In genomic region chr11:62644220-62644619, GRCh38 we compare ENCODE assay signal across 12 cellular contexts. TPM values are rescaled to one million over a fixed set of nuclear protein-coding genes. Genes with fewer than 3 reads are reported as not detected.
DNase-seq lines count a peak whose midpoint lies in the region; ATAC-seq and TF ChIP-seq lines count a peak whose summit lies in the region.
"Had no signal": no experiment of that assay in that cellular context is flagged by ENCODE, and none has a peak within 500 bp of the region (broad histone marks: within the 10 kb centered on the region; RNA-seq: fewer than 3 reads in every experiment).

No MANE protein-coding gene starts in this region.

- peak overlapping the region; percentile 39 for H3K4ac ChIP-seq in trophoblast cell (ENCODE audit: low read depth, low read length)

- H3K36me3 ChIP-seq in Loucy (ENCODE audit: insufficient read depth, low read length) (peaks cover 4% of the 10 kb centered on the region; the same call in 1 of the 2 replicates), trophoblast cell (ENCODE audit: control insufficient read depth in 1 of 2, insufficient read depth in 2 of 2, low read length in 2 of 2) (peaks cover 28 to 35% of the 10 kb centered on the region in 2 experiments), thyroid gland (peaks cover 12 to 18% of the 10 kb centered on the region in 2 donors)

- no peak overlapping the region for H2BK5ac ChIP-seq in trophoblast cell (ENCODE audit: low read depth, low read length, poor library complexity)

- H3K4me1 Mint-ChIP-seq in activated T-cell treated with anti-CD3 and anti-CD28 coated beads, Interleukin-2, amount 50 U/mL, for 24 hours (ENCODE audit: low read depth): peaks cover 48% of the 10 kb centered on the region
- H3K4me1 Mint-ChIP-seq in chondrocyte (ENCODE audit: low read depth): peaks cover 21% of the 10 kb centered on the region

- H2BK12ac ChIP-seq in trophoblast cell (ENCODE audit: low read length): no peak overlapping the region

- DNase-seq in activated T-cell treated with anti-CD3 and anti-CD28 coated beads, Interleukin-2, amount 50 U/mL, for 24 hours: no peak
- no peak for DNase-seq in activated T-cell treated with anti-CD3 and anti-CD28 coated beads, Interleukin-2, amount 50 U/mL, for 1 hour
- no peak for DNase-seq in chondrocyte (ENCODE audit: low spot score)
- DNase-seq in trophoblast cell: no peak
- no peak for DNase-seq in ecto neural progenitor cell (ENCODE audit: low spot score)
- DNase-seq in thyroid gland: no peak
- DNase-seq: body of pancreas; effector CD4-positive, alpha-beta T cell; MM.1S; NCI-H2171 had no signal

- H3K4me3 ChIP-seq in Loucy (ENCODE audit: low read length, poor library complexity, severe bottlenecking) (peak overlapping the region; percentile 86), trophoblast cell (ENCODE audit: low read depth, low read length) (no peak overlapping the region), thyroid gland (replicated peaks in 1 of 3) (no peak overlapping the region)
- H3K4me3 ChIP-seq: body of pancreas had no signal

- H2BK120ac ChIP-seq in trophoblast cell (ENCODE audit: insufficient read depth, low read length, poor library complexity): no peak overlapping the region

- TF ChIP-seq CTCF in Loucy (conservative IDR thresholded peaks at IDR 0.05; ENCODE audit: low read length): no peak
- TF ChIP-seq CTCF in chondrocyte (IDR thresholded peaks at IDR 0.05): no peak
- TF ChIP-seq CTCF in thyroid gland (IDR thresholded peaks at IDR 0.05): no peak

- peaks cover 62% of the 10 kb centered on the region for H3K79me2 ChIP-seq in Loucy (ENCODE audit: insufficient read depth, low read length)
- peaks cover 9% of the 10 kb centered on the region for H3K79me2 ChIP-seq in trophoblast cell (ENCODE audit: control insufficient read depth, insufficient read depth, low read length, poor library complexity)

- no peak overlapping the region for H4K8ac ChIP-seq in trophoblast cell (ENCODE audit: low read depth, low read length)

- peak overlapping the region; percentile 76 for H3K27ac Mint-ChIP-seq in activated T-cell treated with anti-CD3 and anti-CD28 coated beads, Interleukin-2, amount 50 U/mL, for 24 hours
- peak overlapping the region; percentile 49 for H3K27ac Mint-ChIP-seq in chondrocyte (ENCODE audit: unreplicated experiment)

- H3K4me1 ChIP-seq in Loucy (ENCODE audit: insufficient read depth, low read length, poor library complexity, severe bottlenecking) (peaks cover 24% of the 10 kb centered on the region), trophoblast cell (ENCODE audit: control insufficient read depth in 1 of 2, insufficient read depth in 2 of 2, low read length in 2 of 2) (peaks cover 8 to 9% of the 10 kb centered on the region in 2 experiments), thyroid gland (peaks cover 11 to 13% of the 10 kb centered on the region in 2 donors)

- H3K9ac ChIP-seq in Loucy (ENCODE audit: low read depth, low read length, poor library complexity, severe bottlenecking) (peak overlapping the region; percentile 94), trophoblast cell (ENCODE audit: low read length) (no peak overlapping the region)

- no peaks in the 10 kb centered on the region for H3K9me3 Mint-ChIP-seq in activated T-cell treated with anti-CD3 and anti-CD28 coated beads, Interleukin-2, amount 50 U/mL, for 24 hours
- no peaks in the 10 kb centered on the region for H3K9me3 Mint-ChIP-seq in chondrocyte (ENCODE audit: low read depth)

- no peaks in the 10 kb centered on the region for H3K27me3 Mint-ChIP-seq in activated T-cell treated with anti-CD3 and anti-CD28 coated beads, Interleukin-2, amount 50 U/mL, for 24 hours
- no peaks in the 10 kb centered on the region for H3K27me3 Mint-ChIP-seq in chondrocyte (ENCODE audit: low read depth)

- H3K4me2 ChIP-seq in Loucy (ENCODE audit: low read depth, low read length, poor library complexity, severe bottlenecking) (peak overlapping the region; percentile 63), trophoblast cell (ENCODE audit: low read length) (no peak overlapping the region)

- no peak overlapping the region for H3K23ac ChIP-seq in trophoblast cell (ENCODE audit: low read length)

- no peak overlapping the region for H3K18ac ChIP-seq in trophoblast cell (ENCODE audit: low read length)

- H2AK5ac ChIP-seq in trophoblast cell (ENCODE audit: low read length): no peak overlapping the region

- intact Hi-C loops in thyroid gland (cut with DNase I): no loop called here

- no peaks in the 10 kb centered on the region for H3K9me3 ChIP-seq in Loucy (ENCODE audit: insufficient read depth, low read depth, low read length)
- H3K9me3 ChIP-seq in trophoblast cell (ENCODE audit: insufficient read depth, low read depth, low read length): no peaks in the 10 kb centered on the region
- H3K9me3 ChIP-seq in thyroid gland: no peaks in the 10 kb centered on the region
- H3K9me3 ChIP-seq: body of pancreas had no signal

- H3K36me3 Mint-ChIP-seq in activated T-cell treated with anti-CD3 and anti-CD28 coated beads, Interleukin-2, amount 50 U/mL, for 24 hours (ENCODE audit: low read depth): peaks cover 78% of the 10 kb centered on the region
- peaks cover 7% of the 10 kb centered on the region for H3K36me3 Mint-ChIP-seq in chondrocyte (ENCODE audit: low read depth)

- H4K20me1 ChIP-seq in Loucy (ENCODE audit: insufficient read depth, low read length, poor library complexity, severe bottlenecking): peaks cover 27% of the 10 kb centered on the region

- no peak overlapping the region for H4K12ac ChIP-seq in trophoblast cell (ENCODE audit: low read depth, low read length)

- no peak for TF ChIP-seq POLR2A in thyroid gland (IDR thresholded peaks at IDR 0.05)

- H3K79me1 ChIP-seq in trophoblast cell (ENCODE audit: low read length): peaks cover 7% of the 10 kb centered on the region

- no peaks in the 10 kb centered on the region for H3K27me3 ChIP-seq in Loucy (ENCODE audit: insufficient read depth, low read length, poor library complexity, severe bottlenecking)
- H3K27me3 ChIP-seq in trophoblast cell (ENCODE audit: insufficient read depth, low read length): no peaks in the 10 kb centered on the region
- no peaks in the 10 kb centered on the region for H3K27me3 ChIP-seq in thyroid gland
- H3K27me3 ChIP-seq: body of pancreas had no signal

- H3K9me2 ChIP-seq in Loucy (replicated peaks; ENCODE audit: low read depth, low read length): no peaks in the 10 kb centered on the region

- H2AFZ ChIP-seq in Loucy (ENCODE audit: low read length) (no peak overlapping the region), trophoblast cell (ENCODE audit: insufficient read depth, low read length, poor library complexity) (no peak overlapping the region)

- no peak overlapping the region for H4K91ac ChIP-seq in trophoblast cell (ENCODE audit: low read depth, low read length)

- WGBS in trophoblast cell (ENCODE audit: extremely low coverage, insufficient coverage, insufficient read length): no CpG with 5 or more reads among the region's 8 CpGs
- 88 to 95% methylated on average over 8 of the region's 8 CpGs for WGBS in thyroid gland, 2 donors

- H3K27ac ChIP-seq in trophoblast cell (ENCODE audit: low read depth, low read length): no peak overlapping the region
- H3K27ac ChIP-seq in thyroid gland: no peak overlapping the region

- no peak for ATAC-seq in HG03432 (IDR thresholded peaks at IDR 0.05; ENCODE audit: unreplicated experiment)
- ATAC-seq: body of pancreas had no signal

- peak overlapping the region; percentile 98 for H3K4me3 Mint-ChIP-seq in activated T-cell treated with anti-CD3 and anti-CD28 coated beads, Interleukin-2, amount 50 U/mL, for 24 hours
- no peak overlapping the region for H3K4me3 Mint-ChIP-seq in chondrocyte (ENCODE audit: unreplicated experiment)

- H3F3A ChIP-seq in Loucy (ENCODE audit: low read depth): no peaks in the 10 kb centered on the region

- no peak overlapping the region for H3K14ac ChIP-seq in trophoblast cell (ENCODE audit: low read length)

RNA-seq across cellular contexts. Expression of gene GANAB, which starts 2.2 kb away (rescaled TPM):
- total RNA-seq in chondrocyte (348 to 394 TPM (median 359 TPM) in 3 replicates), thyroid gland (100 to 1,000 TPM; 158 to 297 (median 201) TPM)
- polyA plus RNA-seq in trophoblast cell (2013): 213 and 222 TPM in 2 replicates

RNA-seq across cellular contexts. Expression of gene INTS5, which starts 8.9 kb away (rescaled TPM):
- total RNA-seq in chondrocyte: 17.0 to 18.1 TPM (median 17.2 TPM) in 3 replicates
- polyA plus RNA-seq in trophoblast cell (2013): 9.9 and 10.5 TPM in 2 replicates
- 10 to 100 TPM; 14.8 to 26.5 (median 23.5) TPM for total RNA-seq in thyroid gland

RNA-seq across cellular contexts. Expression of gene C11orf98, which starts 20.8 kb away (rescaled TPM):
- 39.0 to 61.1 TPM (median 47.5 TPM) in 3 replicates for total RNA-seq in chondrocyte
- 147 and 149 TPM in 2 replicates for polyA plus RNA-seq in trophoblast cell (2013)
- total RNA-seq in thyroid gland: 10 to 100 TPM; 24.1 to 34.5 (median 29.6) TPM

RNA-seq across cellular contexts. Expression of gene CSKMT, which starts 20.9 kb away (rescaled TPM):
- total RNA-seq in chondrocyte (7.8 to 8.4 TPM (median 8.4 TPM) in 3 replicates), thyroid gland (10 to 100 TPM in 1 of 4 donors, 1 to 10 TPM in 2, under 1 TPM in 1; 0.83 to 13.5 (median 5.7) TPM)
- polyA plus RNA-seq in trophoblast cell (2013): 15.7 and 17.7 TPM in 2 replicates

RNA-seq across cellular contexts. Expression of gene B3GAT3, which starts 22.4 kb away (rescaled TPM):
- total RNA-seq in chondrocyte (35.3 to 40.1 TPM (median 37.7 TPM) in 3 replicates), thyroid gland (10 to 100 TPM; 23.0 to 33.4 (median 25.1) TPM)
- 17.2 and 17.8 TPM in 2 replicates for polyA plus RNA-seq in trophoblast cell (2013)
